31 cellular contexts compared by ENCODE assay signal in the genomic region with DNA sequence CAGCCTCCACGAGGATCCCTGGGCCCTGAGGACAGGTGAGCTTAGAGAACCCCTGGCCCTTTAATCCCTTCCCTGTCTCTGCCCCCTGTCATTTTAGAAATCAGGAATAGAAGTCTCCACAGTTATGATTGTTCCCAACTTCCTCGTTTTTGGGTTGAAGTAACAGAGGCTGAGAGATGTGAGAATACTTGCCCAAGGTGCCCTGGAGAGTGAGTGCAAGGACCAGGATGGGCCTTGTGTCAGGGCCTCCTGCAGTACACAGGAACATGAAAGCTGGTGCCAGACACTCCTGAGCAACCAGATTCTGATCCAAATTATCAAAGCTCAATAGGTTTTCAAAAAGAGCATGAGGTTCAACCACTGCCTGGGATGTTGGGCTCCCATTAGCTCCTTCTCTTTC. TPM values are rescaled to one million over a fixed set of nuclear protein-coding genes. Genes with fewer than 3 reads are reported as not detected.
"Had no signal": no experiment of that assay in that cellular context is flagged by ENCODE, and none has a peak within 500 bp of the region (broad histone marks: within the 10 kb centered on the region; RNA-seq: fewer than 3 reads in every experiment).

No MANE protein-coding gene starts in this region.

- H3K4me1 ChIP-seq: foreskin keratinocyte had no signal

- H3K36me3 Mint-ChIP-seq: activated naive CD8-positive, alpha-beta T cell had no signal

- DNase-seq: activated CD4-positive, alpha-beta memory T cell treated with anti-CD3 and anti-CD28 coated beads, Interleukin-2, amount 10 ng/mL, durations not matched to agents 7 days and 5 days; activated CD4-positive, alpha-beta T cell treated with anti-CD3 and anti-CD28 coated beads for 1 hour; activated CD4-positive, alpha-beta T cell treated with anti-CD3 and anti-CD28 coated beads for 4 hours; activated CD4-positive, alpha-beta T cell treated with anti-CD3 and anti-CD28 coated beads, Interleukin-2, amount 10 ng/mL, durations not matched to agents 7 days and 5 days; activated CD4-positive, alpha-beta T cell treated with anti-CD3 and anti-CD28 coated beads, Interleukin-2, amount 50 U/mL, for 4 hours; activated effector memory CD4-positive, alpha-beta T cell treated with Interleukin-2 at 50 U/mL for 16 hours; activated gamma-delta T cell treated with Interleukin-2 at 50 U/mL for 16 hours; activated naive CD4-positive, alpha-beta T cell treated with anti-CD3 and anti-CD28 coated beads, Interleukin-2, amount 50 U/mL, for 16 hours; activated naive CD4-positive, alpha-beta T cell treated with Interleukin-2 at 50 U/mL for 16 hours; activated T-cell treated with anti-CD3 and anti-CD28 coated beads, Interleukin-2, amount 50 U/mL, for 4 hours; amniotic stem cell; anterior cingulate cortex; brain microvascular endothelial cell; dorsolateral prefrontal cortex; effector memory CD4-positive, alpha-beta T cell; endodermal cell; foreskin keratinocyte; gastrocnemius medialis; glutamatergic neuron; heart left ventricle; T-helper 2 cell had no signal

- H3K4me3 ChIP-seq: coronary artery, dorsolateral prefrontal cortex, gastrocnemius medialis, heart left ventricle had no signal

- H3K4me1 Mint-ChIP-seq: activated CD4-positive, alpha-beta memory T cell treated with anti-CD3 and anti-CD28 coated beads, Interleukin-2, amount 10 ng/mL, durations not matched to agents 7 days and 5 days; activated T-helper 17 cell treated with anti-CD3 and anti-CD28 coated beads, Interleukin-2, amount 50 U/mL, for 72 hours had no signal

- H3K9me3 Mint-ChIP-seq: activated CD4-positive, alpha-beta memory T cell treated with anti-CD3 and anti-CD28 coated beads, Interleukin-2, amount 10 ng/mL, durations not matched to agents 7 days and 5 days; activated T-cell treated with anti-CD3 and anti-CD28 coated beads, Interleukin-2, amount 50 U/mL, for 4 hours; activated T-helper 17 cell treated with anti-CD3 and anti-CD28 coated beads, Interleukin-2, amount 50 U/mL, for 72 hours; dendritic cell treated with granulocyte-macrophage colony-stimulating factor and Interleukin-4, amounts not matched to agents 40 ng/mL and 50 ng/mL, for 4 days; WTC11 had no signal

- H3K9me3 ChIP-seq: gastrocnemius medialis, heart left ventricle had no signal

- H3K27ac Mint-ChIP-seq: activated CD4-positive, alpha-beta memory T cell treated with anti-CD3 and anti-CD28 coated beads, Interleukin-2, amount 10 ng/mL, durations not matched to agents 7 days and 5 days; activated CD4-positive, alpha-beta T cell treated with anti-CD3 and anti-CD28 coated beads, Interleukin-2, amount 10 ng/mL, durations not matched to agents 7 days and 5 days; activated naive CD8-positive, alpha-beta T cell; activated T-helper 17 cell treated with anti-CD3 and anti-CD28 coated beads, Interleukin-2, amount 50 U/mL, for 72 hours; dendritic cell treated with granulocyte-macrophage colony-stimulating factor and Interleukin-4, amounts not matched to agents 40 ng/mL and 50 ng/mL, for 4 days; endodermal cell; WTC11 had no signal

- ATAC-seq: activated T-cell treated with anti-CD3 and anti-CD28 coated beads, Interleukin-2, amount 50 U/mL, for 4 hours; activated T-helper 17 cell treated with anti-CD3 and anti-CD28 coated beads, Interleukin-2, amount 50 U/mL, for 72 hours; esophagus mucosa; foreskin keratinocyte; gastrocnemius medialis; heart left ventricle; WTC11 had no signal

- H3K27ac ChIP-seq: brain microvascular endothelial cell, coronary artery, dorsolateral prefrontal cortex, foreskin keratinocyte, gastrocnemius medialis, heart left ventricle, VCaP had no signal

- H3K4me3 Mint-ChIP-seq: activated CD4-positive, alpha-beta memory T cell treated with anti-CD3 and anti-CD28 coated beads, Interleukin-2, amount 10 ng/mL, durations not matched to agents 7 days and 5 days; activated CD4-positive, alpha-beta T cell treated with anti-CD3 and anti-CD28 coated beads, Interleukin-2, amount 10 ng/mL, durations not matched to agents 7 days and 5 days; activated naive CD8-positive, alpha-beta T cell; activated T-cell treated with anti-CD3 and anti-CD28 coated beads, Interleukin-2, amount 50 U/mL, for 4 hours; activated T-helper 17 cell treated with anti-CD3 and anti-CD28 coated beads, Interleukin-2, amount 50 U/mL, for 72 hours; central memory CD8-positive, alpha-beta T cell; dendritic cell treated with granulocyte-macrophage colony-stimulating factor and Interleukin-4, amounts not matched to agents 40 ng/mL and 50 ng/mL, for 4 days; endodermal cell; WTC11 had no signal

- FAIRE-seq: astrocyte, TTC549 had no signal

- H3K36me3 ChIP-seq: brain microvascular endothelial cell had no signal

RNA-seq across cellular contexts. Expression of a gene that starts 10.1 kb away (rescaled TPM):
- total RNA-seq: foreskin keratinocyte, WTC11 had no signal
- polyA plus RNA-seq: foreskin keratinocyte had no signal
